In genomic region chr5:177425801-177426565, GRCh38 we compare ENCODE assay signal across 1 cellular context.
TF ChIP-seq lines count a peak whose summit lies in the region.

No MANE protein-coding gene starts in this region.

TF ChIP-seq in K562, 482 proteins besides CTCF, POLR2A, EP300 and RAD21 (continued from another document and continues in another):
- peak; percentile 59 for TF ChIP-seq ZBTB40 (IDR thresholded peaks at IDR 0.05)
- TF ChIP-seq ZBTB40 (CRISPR knock-in tag; IDR thresholded peaks at IDR 0.05) = no peak
- TF ChIP-seq CHD1 (IDR thresholded peaks at IDR 0.05; ENCODE audit: low read length) = no peak
- peak; percentile 63 for TF ChIP-seq JUND (IDR thresholded peaks at IDR 0.05; ENCODE audit: borderline replicate concordance, low read depth, low read length)
- peak; percentile 2; the same call in 1 of the 3 replicates for TF ChIP-seq JUND (tag; IDR thresholded peaks at IDR 0.05; ENCODE audit: borderline replicate concordance, low read depth, low read length)
- no peak for TF ChIP-seq ARID3B (CRISPR knock-in tag; IDR thresholded peaks at IDR 0.05; ENCODE audit: borderline replicate concordance)
- TF ChIP-seq NR2C2 (CRISPR knock-in tag; IDR thresholded peaks at IDR 0.05) = no peak
- peak; percentile 86 for TF ChIP-seq NR2C2 (tag; IDR thresholded peaks at IDR 0.05)
- TF ChIP-seq MAX (CRISPR knock-in tag; IDR thresholded peaks at IDR 0.05) = peak; percentile 53
- TF ChIP-seq SMAD4 (CRISPR knock-in tag; conservative IDR thresholded peaks at IDR 0.05) = peak; percentile 88
- TF ChIP-seq HMGN3 (IDR thresholded peaks at IDR 0.05; ENCODE audit: borderline replicate concordance, extremely low read depth, insufficient read length, low read depth, low read length) = peak; percentile 92
- TF ChIP-seq ZFX (CRISPR knock-in tag; IDR thresholded peaks at IDR 0.05) = peak; percentile 94
- 0 out of 2 replicates have a peak, but pooled peaks have one; percentile 20 for TF ChIP-seq LEF1 (IDR thresholded peaks at IDR 0.05)
- no peak for TF ChIP-seq OTX1 (CRISPR knock-in tag; IDR thresholded peaks at IDR 0.05)
- peak; percentile 86 for TF ChIP-seq CCNT2 (IDR thresholded peaks at IDR 0.05; ENCODE audit: borderline replicate concordance, extremely low read depth, insufficient read length, low read depth, low read length)
- no peak for TF ChIP-seq U2AF2 (optimal IDR thresholded peaks at IDR 0.05; ENCODE audit: low read depth, low read length)
- 0 out of 2 replicates have a peak, but pooled peaks have one; percentile 78 for TF ChIP-seq ZBTB9 (CRISPR knock-in tag; IDR thresholded peaks at IDR 0.05)
- peak in 1 of 2 experiments; percentile 47 for TF ChIP-seq AFF1 (IDR thresholded peaks at IDR 0.05; ENCODE audit: low read depth in 1 of 2, partially characterized antibody in 2 of 2)
- no peak for TF ChIP-seq ZNF696 (CRISPR knock-in tag; conservative IDR thresholded peaks at IDR 0.05)
- TF ChIP-seq PURB (CRISPR knock-in tag; IDR thresholded peaks at IDR 0.05; ENCODE audit: low read depth) = no peak
- TF ChIP-seq TCF7 (IDR thresholded peaks at IDR 0.05; ENCODE audit: borderline replicate concordance) = no peak
- no peak for TF ChIP-seq SAFB (IDR thresholded peaks at IDR 0.05; ENCODE audit: borderline replicate concordance, low read depth, low read length)
- TF ChIP-seq TARDBP (IDR thresholded peaks at IDR 0.05) = peak; percentile 56; the same call in 1 of the 2 replicates
- TF ChIP-seq ZNF511 (CRISPR knock-in tag; IDR thresholded peaks at IDR 0.05) = no peak
- no peak for TF ChIP-seq ZNF507 (tag; conservative IDR thresholded peaks at IDR 0.05)
- TF ChIP-seq HDAC3 (IDR thresholded peaks at IDR 0.05; ENCODE audit: borderline replicate concordance, partially characterized antibody) = no peak
- no peak for TF ChIP-seq ZNF224 (CRISPR knock-in tag; IDR thresholded peaks at IDR 0.05)
- TF ChIP-seq ZNF551 (CRISPR knock-in tag; IDR thresholded peaks at IDR 0.05) = no peak
- TF ChIP-seq HNRNPL (IDR thresholded peaks at IDR 0.05; ENCODE audit: low read depth, low read length) = no peak
- TF ChIP-seq RB1 (IDR thresholded peaks at IDR 0.05; ENCODE audit: low read depth) = peak; percentile 61
- TF ChIP-seq ARID1B (IDR thresholded peaks at IDR 0.05) = peak; percentile 13; the same call in 1 of the 2 replicates
- no peak for TF ChIP-seq TSC22D4 (tag; IDR thresholded peaks at IDR 0.05)
- peak; percentile 89 for TF ChIP-seq POLR2G (IDR thresholded peaks at IDR 0.05; ENCODE audit: low read depth, low read length)
- no peak for TF ChIP-seq PHB (CRISPR knock-in tag; IDR thresholded peaks at IDR 0.05)
- no peak for TF ChIP-seq MCM3 (IDR thresholded peaks at IDR 0.05)
- no peak for TF ChIP-seq HMBOX1 (IDR thresholded peaks at IDR 0.05)
- TF ChIP-seq ZNF23 (CRISPR knock-in tag; IDR thresholded peaks at IDR 0.05) = no peak
- no peak for TF ChIP-seq GTF3C2 (IDR thresholded peaks at IDR 0.05; ENCODE audit: borderline replicate concordance, extremely low read depth, insufficient read length)
- TF ChIP-seq TBL1XR1 (IDR thresholded peaks at IDR 0.05; ENCODE audit: low read length in 2 of 2) = no peak
- TF ChIP-seq ZNF165 (CRISPR knock-in tag; IDR thresholded peaks at IDR 0.05; ENCODE audit: borderline replicate concordance) = no peak
